12 cellular contexts compared by ENCODE assay signal in the genomic region with DNA sequence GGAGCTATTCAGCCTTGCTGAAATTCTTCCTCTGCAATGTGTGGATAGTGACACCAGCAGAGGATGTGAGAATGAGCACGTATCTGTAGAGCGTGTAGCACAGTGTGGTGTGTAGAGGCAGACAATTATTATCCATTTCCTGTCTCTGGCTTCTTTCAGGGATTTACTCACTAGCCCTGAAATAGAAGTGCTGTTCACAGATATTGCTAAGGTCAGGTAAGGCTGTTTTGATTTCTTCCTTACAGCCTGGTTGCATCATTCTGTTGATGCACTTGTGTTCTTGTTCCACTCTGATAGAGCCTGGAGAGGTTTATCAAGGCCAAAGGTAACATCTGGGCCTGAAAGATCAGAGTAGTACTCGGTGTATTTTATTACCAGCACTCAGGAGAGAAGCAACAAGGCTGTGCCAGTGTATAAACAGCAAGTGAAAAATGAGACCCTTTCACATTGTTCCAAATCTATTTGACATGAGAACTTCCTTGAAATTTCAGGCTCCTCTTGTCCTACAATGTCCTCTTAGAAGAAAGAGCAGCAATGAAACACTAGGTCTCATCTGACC. TPM values are rescaled to one million over a fixed set of nuclear protein-coding genes. Genes with fewer than 3 reads are reported as not detected.
DNase-seq lines count a peak whose midpoint lies in the region; ATAC-seq, FAIRE-seq and TF ChIP-seq lines count a peak whose summit lies in the region.
"Had no signal": no experiment of that assay in that cellular context is flagged by ENCODE, and none has a peak within 500 bp of the region (broad histone marks: within the 10 kb centered on the region; RNA-seq: fewer than 3 reads in every experiment).

No MANE protein-coding gene starts in this region.

- no peak for ATAC-seq in GM18502 (IDR thresholded peaks at IDR 0.05; ENCODE audit: poor library complexity, unreplicated experiment)
- ATAC-seq in HG03280 (IDR thresholded peaks at IDR 0.05; ENCODE audit: unreplicated experiment), result no peak

- no peak for FAIRE-seq in small intestine (lab: Jason Lieb, UNC)
- FAIRE-seq: A204.1 had no signal

- H3K4me3 ChIP-seq in cardiac fibroblast (replicated peaks in 1 of 2; ENCODE audit: low read depth in 2 of 2, low read length in 2 of 2) (no peak overlapping the region), small intestine (ENCODE audit: low read depth in 1 of 2, low read length in 2 of 2) (no peak overlapping the region)
- H3K4me3 ChIP-seq: ascending aorta had no signal

- DNase-seq in NCI-H345 (lab: John Stamatoyannopoulos, UW) (peak; percentile 18), NCI-H345 treated with DMSO at 0.1 percent for 48 hours (lab: John Stamatoyannopoulos, UW; ENCODE audit: unreplicated experiment) (no peak), NCI-H2107 (lab: John Stamatoyannopoulos, UW) (peak; percentile 68), cardiac fibroblast (ENCODE audit: low read depth in 2 of 2) (peak; percentile 42 to 46), small intestine (peak; percentile 89), GDM1 (lab: John Stamatoyannopoulos, UW) (no peak)
- DNase-seq: NCI-H1694, posterior cingulate gyrus had no signal

- H3K4me1 ChIP-seq in small intestine (ENCODE audit: control insufficient read depth in 2 of 2, insufficient read depth in 1 of 2, low read depth in 1 of 2, low read length in 1 of 2), result peaks cover 0 to 4% of the 10 kb centered on the region in 2 donors
- H3K4me1 ChIP-seq: ascending aorta had no signal

- no peaks in the 10 kb centered on the region for H3K27me3 ChIP-seq in small intestine (ENCODE audit: control insufficient read depth in 2 of 2, insufficient read depth in 2 of 2, low read length in 2 of 2)
- H3K27me3 ChIP-seq: ascending aorta had no signal

- 53 to 62% (median 56%) methylated on average over 3 of the region's 3 CpGs for WGBS in small intestine, 3 donors

- no peaks in the 10 kb centered on the region for H3K9me3 ChIP-seq in small intestine (ENCODE audit: control insufficient read depth, low read depth)
- H3K9me3 ChIP-seq: ascending aorta had no signal

- H3K27ac ChIP-seq in small intestine (ENCODE audit: low read depth in 1 of 2, low read length in 1 of 2), result peak overlapping the region; percentile 13 to 62
- H3K27ac ChIP-seq: ascending aorta had no signal

- no peak for TF ChIP-seq CTCF in cardiac fibroblast (IDR thresholded peaks at IDR 0.05; ENCODE audit: low read depth, low read length)

- no peaks in the 10 kb centered on the region for H3K36me3 ChIP-seq in small intestine (ENCODE audit: control insufficient read depth in 2 of 2, insufficient read depth in 2 of 2, low read length in 2 of 2)
- H3K36me3 ChIP-seq: ascending aorta had no signal

RNA-seq across cellular contexts. Expression of a gene that starts 16.7 kb away (rescaled TPM):
- polyA plus RNA-seq in small intestine, result 10 to 100 TPM; 16.2 to 56.1 (median 29.5) TPM

RNA-seq across cellular contexts. Expression of a gene that starts 36.4 kb away (rescaled TPM):
- 10 to 100 TPM; 19.6 to 23.2 (median 21.9) TPM for polyA plus RNA-seq in small intestine

RNA-seq across cellular contexts. Expression of a gene that starts 38.0 kb away (rescaled TPM):
- 10 to 100 TPM; 58.4 to 94.6 (median 80.8) TPM for polyA plus RNA-seq in small intestine

RNA-seq across cellular contexts. Expression of a gene that starts 59.1 kb away (rescaled TPM):
- 10 to 100 TPM in 1 of 3 donors, 1 to 10 TPM in 2; 5.9 to 63.8 (median 9.4) TPM for polyA plus RNA-seq in small intestine

Comparison
In these comparisons a context has a peak if more than half of its experiments do, and no peak if none do; other contexts are left out.
1. DNase-seq: peak in NCI-H345 (single experiment), NCI-H2107 (single experiment), cardiac fibroblast (2 of 2) and small intestine (single experiment); none in NCI-H345 treated with DMSO at 0.1 percent for 48 hours (single experiment) and GDM1 (single experiment).